ENCODE assay signal across 1 cellular context in genomic region chr1:8023995-8024313, GRCh38.
TF ChIP-seq lines count a peak whose summit lies in the region.

No MANE protein-coding gene starts in this region.

TF ChIP-seq in K562, 482 proteins besides CTCF, POLR2A, EP300 and RAD21 (continued from another document):
- no peak for TF ChIP-seq ELK3 (CRISPR knock-in tag; IDR thresholded peaks at IDR 0.05)
- TF ChIP-seq HNRNPL (IDR thresholded peaks at IDR 0.05; ENCODE audit: low read depth, low read length): no peak
- TF ChIP-seq NEUROD1 (IDR thresholded peaks at IDR 0.05; ENCODE audit: borderline replicate concordance, low read depth, low read length, partially characterized antibody): no peak
TF ChIP-seq in K562: peak in this region for 0.
